ENCODE assay signal across 27 cellular contexts in the genomic region with DNA sequence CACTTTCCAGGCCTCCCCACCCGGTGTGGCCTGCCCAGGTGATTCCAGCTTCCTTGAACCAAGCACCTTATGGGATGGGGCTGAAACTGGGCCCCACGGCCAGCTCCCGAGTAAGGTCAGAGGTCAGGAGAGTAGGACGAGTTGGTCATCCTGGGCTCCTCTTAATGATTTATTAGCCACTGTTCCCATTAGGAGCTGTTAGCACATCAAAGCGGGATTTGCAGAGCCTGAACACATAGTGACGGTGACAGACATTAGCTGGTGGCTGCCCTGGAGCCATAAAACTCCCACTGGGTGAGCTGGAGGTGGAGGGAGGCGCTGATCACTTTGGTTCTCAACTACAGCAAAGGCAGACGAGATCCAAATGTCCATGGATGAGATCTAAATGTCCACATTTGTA. TPM values are rescaled to one million over a fixed set of nuclear protein-coding genes. Genes with fewer than 3 reads are reported as not detected.
"Had no signal": no experiment of that assay in that cellular context is flagged by ENCODE, and none has a peak within 500 bp of the region (broad histone marks: within the 10 kb centered on the region; RNA-seq: fewer than 3 reads in every experiment).

No MANE protein-coding gene starts in this region.

- H3K4me1 ChIP-seq: testis had no signal

- H3K27me3 ChIP-seq: ovary, sigmoid colon, testis, tibial artery had no signal

- H3K4me3 ChIP-seq: coronary artery, esophagus squamous epithelium, heart right ventricle, lung, ovary, psoas muscle, sigmoid colon, testis, tibial artery had no signal

- DNase-seq: central memory CD4-positive, alpha-beta T cell; dermis blood vessel endothelial cell; effector memory CD4-positive, alpha-beta T cell; erythroblast; esophagus squamous epithelium; foreskin melanocyte; glutamatergic neuron; heart right ventricle; hippocampal formation; islet precursor cell; kidney glomerular epithelial cell; left colon; midbrain; naive thymus-derived CD4-positive, alpha-beta T cell; ovary; psoas muscle; right cardiac atrium; sigmoid colon; stimulated activated CD4-positive, alpha-beta T cell treated with anti-CD3 and anti-CD28 coated beads, Interleukin-2, amount 100 ng/mL, for 24 hours; stimulated activated CD4-positive, alpha-beta T cell treated with anti-CD3 and anti-CD28 coated beads, Interleukin-4, amount 100 ng/mL, for 4 hours; stimulated activated naive CD8-positive, alpha-beta T cell treated with anti-CD3 and anti-CD28 coated beads, Interleukin-15, Interleukin-2, amounts not matched to agents 100 U/mL and 50 U/mL, for 24 hours; substantia nigra; testis; tibial artery had no signal

- H3K27ac ChIP-seq: coronary artery, esophagus squamous epithelium, heart right ventricle, ovary, psoas muscle, sigmoid colon, testis, tibial artery had no signal

- FAIRE-seq: endometrium had no signal

- H3K9me3 ChIP-seq: esophagus squamous epithelium, heart right ventricle, ovary, psoas muscle, sigmoid colon, testis, tibial artery had no signal

- H3K36me3 ChIP-seq: esophagus squamous epithelium, heart right ventricle, ovary, sigmoid colon, tibial artery had no signal

RNA-seq across cellular contexts. Expression of a gene that starts 48.1 kb away (rescaled TPM):
- polyA plus RNA-seq: naive thymus-derived CD4-positive, alpha-beta T cell had no signal
